ENCODE assay signal across 23 cellular contexts in genomic region chr14:35202195-35202594, GRCh38.
A peak's percentile ranks its signal among the peaks of the same experiment; 100 is the strongest.
DNase-seq lines count a peak whose midpoint lies in the region; ATAC-seq and TF ChIP-seq lines count a peak whose summit lies in the region.
"Had no signal": no experiment of that assay in that cellular context is flagged by ENCODE, and none has a peak within 500 bp of the region (broad histone marks: within the 10 kb centered on the region; RNA-seq: fewer than 3 reads in every experiment).

No MANE protein-coding gene starts in this region.

- peak overlapping the region; percentile 47 for H3K4me3 Mint-ChIP-seq in activated naive CD4-positive, alpha-beta T cell treated with anti-CD3 and anti-CD28 coated beads, Interleukin-2, amount 50 U/mL, for 24 hours
- H3K4me3 Mint-ChIP-seq in activated T-helper 17 cell treated with anti-CD3 and anti-CD28 coated beads, Interleukin-2, amount 50 U/mL, for 72 hours: peak overlapping the region; percentile 61
- H3K4me3 Mint-ChIP-seq: mesothelial cell of epicardium; stimulated activated naive B cell treated with anti-CD40 and anti-IgM and Interleukin-4, amounts not matched to agents 10 μg/mL and 1 μg/mL and 100 μg/mL, for 72 hours had no signal

- no peak for ATAC-seq in activated T-helper 17 cell treated with anti-CD3 and anti-CD28 coated beads, Interleukin-2, amount 50 U/mL, for 72 hours (replicated peaks)
- no peak for ATAC-seq in left lobe of liver
- ATAC-seq: left lung; stimulated activated naive B cell treated with anti-CD40 and anti-IgM and Interleukin-4, amounts not matched to agents 10 μg/mL and 1 μg/mL and 100 μg/mL, for 72 hours had no signal

- DNase-seq in activated naive CD4-positive, alpha-beta T cell (lab: John Stamatoyannopoulos, UW): no peak
- DNase-seq in KBM-7 (peak; percentile 23), left lobe of liver (ENCODE audit: low spot score) (no peak), DMS53 (lab: John Stamatoyannopoulos, UW) (no peak)
- no peak for DNase-seq in activated CD4-positive, alpha-beta T cell treated with anti-CD3 and anti-CD28 coated beads, Interleukin-2, amount 50 U/mL, for 1 hour
- DNase-seq: activated T-cell treated with anti-CD3 and anti-CD28 coated beads, Interleukin-2, amount 50 U/mL, for 1 hour; Caco-2; head of caudate nucleus; Karpas-422; left lung; NCI-H1417 treated with DMSO at 0.1 percent for 48 hours; NCI-H2107; NCI-H524; stimulated activated CD4-positive, alpha-beta T cell treated with anti-CD3 and anti-CD28 coated beads, Interleukin-1b, Interleukin-23, amount 100 ng/mL, for 48 hours; stimulated activated naive B cell treated with anti-CD40 and anti-IgM and Interleukin-4, amounts not matched to agents 10 μg/mL and 1 μg/mL and 100 μg/mL, for 72 hours; SW 1271; tibial artery had no signal

- peaks cover 0 to 21% of the 10 kb centered on the region in 2 experiments for H3K4me1 ChIP-seq in neutrophil (ENCODE audit: control insufficient read depth in 1 of 2, insufficient read depth in 1 of 2, low read depth in 1 of 2, low read length in 1 of 2)
- H3K4me1 ChIP-seq: Caco-2, HAP-1, prostate gland, tibial artery had no signal

- peaks cover 43% of the 10 kb centered on the region for H3K4me1 Mint-ChIP-seq in activated naive CD4-positive, alpha-beta T cell treated with anti-CD3 and anti-CD28 coated beads, Interleukin-2, amount 50 U/mL, for 24 hours
- H3K4me1 Mint-ChIP-seq in activated T-helper 17 cell treated with anti-CD3 and anti-CD28 coated beads, Interleukin-2, amount 50 U/mL, for 72 hours: peaks cover 22% of the 10 kb centered on the region

- no peaks in the 10 kb centered on the region for H3K9me3 ChIP-seq in neutrophil
- H3K9me3 ChIP-seq: Caco-2, HAP-1, left lung, prostate gland, tibial artery had no signal

- in situ Hi-C loops in KBM-7 (cut with MboI; ENCODE audit: low pct_unique_long_range_greater_than_20kb, low sequenced_read_pairs): no loop called here

- no peaks in the 10 kb centered on the region for H3K27me3 ChIP-seq in neutrophil
- H3K27me3 ChIP-seq: left lung, tibial artery had no signal

- peak overlapping the region; percentile 93 for H3K27ac Mint-ChIP-seq in activated naive CD4-positive, alpha-beta T cell treated with anti-CD3 and anti-CD28 coated beads, Interleukin-2, amount 50 U/mL, for 24 hours
- peak overlapping the region; percentile 80 for H3K27ac Mint-ChIP-seq in activated T-helper 17 cell treated with anti-CD3 and anti-CD28 coated beads, Interleukin-2, amount 50 U/mL, for 72 hours
- H3K27ac Mint-ChIP-seq: mesothelial cell of epicardium; stimulated activated naive B cell treated with anti-CD40 and anti-IgM and Interleukin-4, amounts not matched to agents 10 μg/mL and 1 μg/mL and 100 μg/mL, for 72 hours had no signal

- no peak for TF ChIP-seq CTCF in neutrophil (IDR thresholded peaks at IDR 0.05)

- peaks cover 3% of the 10 kb centered on the region for H3K36me3 Mint-ChIP-seq in activated naive CD4-positive, alpha-beta T cell treated with anti-CD3 and anti-CD28 coated beads, Interleukin-2, amount 50 U/mL, for 24 hours
- peaks cover 7% of the 10 kb centered on the region for H3K36me3 Mint-ChIP-seq in activated T-helper 17 cell treated with anti-CD3 and anti-CD28 coated beads, Interleukin-2, amount 50 U/mL, for 72 hours (ENCODE audit: low read depth)

- no peaks in the 10 kb centered on the region for H3K27me3 Mint-ChIP-seq in activated naive CD4-positive, alpha-beta T cell treated with anti-CD3 and anti-CD28 coated beads, Interleukin-2, amount 50 U/mL, for 24 hours
- no peaks in the 10 kb centered on the region for H3K27me3 Mint-ChIP-seq in activated T-helper 17 cell treated with anti-CD3 and anti-CD28 coated beads, Interleukin-2, amount 50 U/mL, for 72 hours
- H3K27me3 Mint-ChIP-seq: stimulated activated naive B cell treated with anti-CD40 and anti-IgM and Interleukin-4, amounts not matched to agents 10 μg/mL and 1 μg/mL and 100 μg/mL, for 72 hours had no signal

- H3K36me3 ChIP-seq in neutrophil: no peaks in the 10 kb centered on the region
- H3K36me3 ChIP-seq: HAP-1, left lung, prostate gland, tibial artery had no signal

- H3K27ac ChIP-seq in neutrophil: peak overlapping the region; percentile 19
- H3K27ac ChIP-seq: prostate gland, tibial artery had no signal

- H3K4me3 ChIP-seq in neutrophil (ENCODE audit: low read depth in 1 of 2, low read length in 1 of 2): no peak overlapping the region
- H3K4me3 ChIP-seq: HAP-1, left lung, prostate gland, tibial artery had no signal

- no peaks in the 10 kb centered on the region for H3K9me3 Mint-ChIP-seq in activated naive CD4-positive, alpha-beta T cell treated with anti-CD3 and anti-CD28 coated beads, Interleukin-2, amount 50 U/mL, for 24 hours
- no peaks in the 10 kb centered on the region for H3K9me3 Mint-ChIP-seq in activated T-helper 17 cell treated with anti-CD3 and anti-CD28 coated beads, Interleukin-2, amount 50 U/mL, for 72 hours
- H3K9me3 Mint-ChIP-seq: mesothelial cell of epicardium; stimulated activated naive B cell treated with anti-CD40 and anti-IgM and Interleukin-4, amounts not matched to agents 10 μg/mL and 1 μg/mL and 100 μg/mL, for 72 hours had no signal
